1 cellular context compared by ENCODE assay signal in the genomic region with DNA sequence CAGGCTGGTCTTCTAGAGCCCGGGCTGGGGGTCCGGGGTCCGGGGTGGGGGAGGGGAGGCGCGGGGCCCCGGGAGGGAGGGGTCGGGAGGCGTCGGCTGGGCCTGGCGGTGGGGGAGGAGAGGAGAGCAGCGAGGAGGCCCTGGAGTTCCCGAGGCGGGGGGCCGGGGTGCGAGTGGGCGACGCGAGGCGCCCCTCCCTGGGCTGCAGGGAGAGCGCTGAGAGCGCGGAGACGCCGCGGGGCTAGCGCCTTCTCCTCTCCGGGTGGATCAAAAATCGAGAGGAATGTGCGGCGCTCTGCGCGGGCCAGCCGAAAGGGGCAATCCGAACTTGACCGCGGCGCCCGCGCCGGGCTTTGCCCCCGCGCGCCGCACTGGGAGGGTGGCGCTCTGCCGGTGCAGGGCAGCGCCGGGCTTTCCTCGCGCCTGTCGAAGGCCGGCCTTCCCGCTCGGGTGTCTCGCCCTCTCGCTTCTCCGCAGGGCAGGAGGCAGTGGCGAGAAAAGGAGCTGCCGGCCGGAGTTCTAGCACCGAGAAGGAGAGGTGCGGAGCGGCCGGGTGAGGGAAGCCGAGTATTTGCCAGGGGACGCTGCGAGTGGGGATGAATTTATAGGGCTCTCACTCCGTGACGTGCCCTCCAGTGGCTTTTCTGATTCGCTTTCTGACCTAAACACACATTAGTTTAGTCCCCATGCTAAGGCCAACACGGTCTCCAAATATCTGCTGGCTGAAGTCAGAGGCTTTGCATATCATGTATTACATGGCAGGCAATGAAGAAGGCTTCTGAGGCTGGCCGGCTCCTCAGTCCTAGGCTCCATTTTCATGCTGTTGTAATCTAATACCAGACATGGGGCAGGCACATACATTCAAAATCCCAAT.
TF ChIP-seq lines count a peak whose summit lies in the region.

A gene with protein sequence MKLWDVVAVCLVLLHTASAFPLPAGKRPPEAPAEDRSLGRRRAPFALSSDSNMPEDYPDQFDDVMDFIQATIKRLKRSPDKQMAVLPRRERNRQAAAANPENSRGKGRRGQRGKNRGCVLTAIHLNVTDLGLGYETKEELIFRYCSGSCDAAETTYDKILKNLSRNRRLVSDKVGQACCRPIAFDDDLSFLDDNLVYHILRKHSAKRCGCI (minus strand): TSS at position 6 of the 874 bp plus-strand sequence. CDS start 5,245 bp downstream, outside the sequence.

TF ChIP-seq in H1, 55 proteins besides CTCF, POLR2A, EP300 and RAD21 (continued from another document):
- TF ChIP-seq NANOG (IDR thresholded peaks at IDR 0.05; ENCODE audit: insufficient read depth, low read depth, low read length, poor library complexity, severe bottlenecking) (no peak), BACH1 (IDR thresholded peaks at IDR 0.05; ENCODE audit: low read length) (no peak), CBX5 (IDR thresholded peaks at IDR 0.05; ENCODE audit: low read depth, low read length) (no peak), EZH2 (IDR thresholded peaks at IDR 0.05; ENCODE audit: low read depth, low read length, severe bottlenecking) (peak; percentile 42), MAFK (IDR thresholded peaks at IDR 0.05; ENCODE audit: low read depth, low read length) (no peak), KDM1A (IDR thresholded peaks at IDR 0.05; ENCODE audit: borderline replicate concordance, low read length) (no peak), CBX8 (IDR thresholded peaks at IDR 0.05; ENCODE audit: borderline replicate concordance, low read depth, low read length) (no peak), BRCA1 (IDR thresholded peaks at IDR 0.05; ENCODE audit: low read depth, low read length) (no peak), TAF7 (optimal IDR thresholded peaks at IDR 0.05; ENCODE audit: borderline replicate concordance, low read depth, low read length) (no peak)
TF ChIP-seq in H1: peak in this region for 6.
